In genomic region chr21:34844924-34845238, GRCh38 we compare ENCODE assay signal across 12 cellular contexts.
A peak's percentile ranks its signal among the peaks of the same experiment; 100 is the strongest.
DNase-seq lines count a peak whose midpoint lies in the region; ATAC-seq and TF ChIP-seq lines count a peak whose summit lies in the region.
"Had no signal": no experiment of that assay in that cellular context is flagged by ENCODE, and none has a peak within 500 bp of the region (broad histone marks: within the 10 kb centered on the region; RNA-seq: fewer than 3 reads in every experiment).

No MANE protein-coding gene starts in this region.

- H3K9me3 ChIP-seq in right atrium auricular region (no peaks in the 10 kb centered on the region), left ventricle myocardium inferior (replicated peaks) (no peaks in the 10 kb centered on the region), RWPE2 (ENCODE audit: severe bottlenecking) (no peaks in the 10 kb centered on the region), lower lobe of right lung (no peaks in the 10 kb centered on the region), vagina (no peaks in the 10 kb centered on the region)
- H3K9me3 ChIP-seq: Caco-2 had no signal

- H3K36me3 ChIP-seq in right atrium auricular region (no peaks in the 10 kb centered on the region), left ventricle myocardium inferior (no peaks in the 10 kb centered on the region), RWPE2 (ENCODE audit: low read depth) (peaks cover 71% of the 10 kb centered on the region), lower lobe of right lung (peaks cover 40% of the 10 kb centered on the region), vagina (no peaks in the 10 kb centered on the region)

- no peak for TF ChIP-seq POLR2A in vagina (IDR thresholded peaks at IDR 0.05)

- TF ChIP-seq CTCF in right atrium auricular region (IDR thresholded peaks at IDR 0.05) (no peak), left ventricle myocardium inferior (IDR thresholded peaks at IDR 0.05; ENCODE audit: borderline replicate concordance) (no peak), RWPE2 (IDR thresholded peaks at IDR 0.05; ENCODE audit: poor library complexity, severe bottlenecking) (no peak), lower lobe of right lung (IDR thresholded peaks at IDR 0.05) (no peak), vagina (IDR thresholded peaks at IDR 0.05) (no peak)

- H3K4me3 ChIP-seq in right atrium auricular region (no peak overlapping the region), left ventricle myocardium inferior (no peak overlapping the region), RWPE2 (ENCODE audit: severe bottlenecking) (no peak overlapping the region), lower lobe of right lung (no peak overlapping the region), vagina (no peak overlapping the region)
- H3K4me3 ChIP-seq: lung, SK-N-MC had no signal

- no peak for DNase-seq in right atrium auricular region (ENCODE audit: low spot score)
- DNase-seq in left ventricle myocardium inferior, result no peak
- DNase-seq in RWPE2 (ENCODE audit: low spot score), result no peak
- DNase-seq in lower lobe of right lung, result no peak
- no peak for DNase-seq in vagina (ENCODE audit: extremely low spot score in 2 of 2)
- DNase-seq in KG1 (lab: John Stamatoyannopoulos, UW), result no peak
- DNase-seq in hepatic stellate cell (ENCODE audit: low spot score), result no peak
- DNase-seq in NCI-H2227 (lab: John Stamatoyannopoulos, UW; ENCODE audit: unreplicated experiment), result no peak
- DNase-seq: Caco-2; stimulated activated CD4-positive, alpha-beta T cell treated with anti-CD3 and anti-CD28 coated beads, Interleukin-2, amount 100 ng/mL, for 24 hours had no signal

- no peaks in the 10 kb centered on the region for H3K27me3 ChIP-seq in right atrium auricular region
- peaks cover 51% of the 10 kb centered on the region for H3K27me3 ChIP-seq in left ventricle myocardium inferior (ENCODE audit: low read depth)
- H3K27me3 ChIP-seq in RWPE2 (ENCODE audit: insufficient read depth, poor library complexity, severe bottlenecking), result no peaks in the 10 kb centered on the region
- H3K27me3 ChIP-seq in lower lobe of right lung (ENCODE audit: low read depth), result no peaks in the 10 kb centered on the region
- no peaks in the 10 kb centered on the region for H3K27me3 ChIP-seq in vagina

- intact Hi-C loops in left ventricle myocardium inferior (cut with micrococcal nuclease) (no loop called here), lower lobe of right lung (cut with DNase I) (no loop called here), vagina (cut with DNase I) (no loop called here)

- H3K27ac ChIP-seq in right atrium auricular region (peak overlapping the region; percentile 38 to 46), left ventricle myocardium inferior (replicated peaks) (no peak overlapping the region), RWPE2 (ENCODE audit: poor library complexity, severe bottlenecking) (peak overlapping the region; percentile 95), lower lobe of right lung (peak overlapping the region; percentile 73), vagina (peak overlapping the region; percentile 60)
- H3K27ac ChIP-seq: SK-N-MC had no signal

- no peak for ATAC-seq in RWPE2 (ENCODE audit: low read depth)
- peak in 1 of 2 donors; percentile 1 for ATAC-seq in lower lobe of right lung

- H3K4me1 ChIP-seq in right atrium auricular region, result peaks cover 0 to 35% of the 10 kb centered on the region in 2 donors
- peaks cover 26% of the 10 kb centered on the region for H3K4me1 ChIP-seq in left ventricle myocardium inferior
- peaks cover 41% of the 10 kb centered on the region for H3K4me1 ChIP-seq in RWPE2 (ENCODE audit: insufficient read depth, poor library complexity, severe bottlenecking)
- peaks cover 80% of the 10 kb centered on the region for H3K4me1 ChIP-seq in lower lobe of right lung
- peaks cover 46% of the 10 kb centered on the region for H3K4me1 ChIP-seq in vagina
- H3K4me1 ChIP-seq: Caco-2 had no signal
